ENCODE assay signal across 35 cellular contexts in the genomic region with DNA sequence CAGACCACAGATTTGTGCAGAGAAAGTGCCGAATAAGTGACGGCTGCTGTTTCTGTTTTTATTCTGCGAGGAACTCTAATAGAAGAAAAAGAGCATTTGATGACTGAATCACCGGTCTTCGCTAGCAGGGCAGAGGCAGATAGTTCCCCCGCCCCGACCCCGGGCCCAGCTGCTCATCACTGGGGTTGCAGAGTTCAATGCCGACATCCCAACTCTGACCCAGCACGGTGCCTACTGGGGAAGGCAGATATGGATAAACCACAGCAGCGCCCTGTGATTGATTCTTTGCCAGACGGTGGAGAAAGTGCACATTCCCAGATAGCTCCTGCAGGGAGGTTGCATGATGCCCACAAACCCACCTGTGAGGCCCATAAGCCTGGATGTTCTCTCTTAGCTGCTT.
"Had no signal": no experiment of that assay in that cellular context is flagged by ENCODE, and none has a peak within 500 bp of the region (broad histone marks: within the 10 kb centered on the region; RNA-seq: fewer than 3 reads in every experiment).

No MANE protein-coding gene starts in this region.

- H3K4me3 ChIP-seq: MG63 had no signal

- DNase-seq: Karpas-422, Kasumi-1, MG63, MM.1S, MV-4-11, NCI-H1048, NCI-H1092, NCI-H1092 treated with DMSO at 0.1 percent for 48 hours, NCI-H1105, NCI-H1105 treated with DMSO at 0.1 percent for 48 hours, NCI-H1417, NCI-H1417 treated with DMSO at 0.1 percent for 48 hours, NCI-H1436, NCI-H1436 treated with DMSO at 0.1 percent for 48 hours, NCI-H146, NCI-H1694, NCI-H1694 treated with DMSO at 0.1 percent for 48 hours, NCI-H187, NCI-H187 treated with DMSO at 0.1 percent for 48 hours, NCI-H1930, NCI-H2029, NCI-H2029 treated with DMSO at 0.1 percent for 48 hours, NCI-H2081, NCI-H2081 treated with DMSO at 0.1 percent for 48 hours, NCI-H2107, NCI-H2171, NCI-H2171 treated with DMSO at 0.1 percent for 48 hours, NCI-H2227 treated with DMSO at 0.1 percent for 48 hours, NCI-H226, NCI-H345, NCI-H446, NCI-H446 treated with DMSO at 0.1 percent for 48 hours, NCI-H510A, NCI-H510A treated with DMSO at 0.1 percent for 48 hours, NCI-H524 had no signal

- H3K9me3 ChIP-seq: MG63 had no signal

- H3K27me3 ChIP-seq: MG63 had no signal

- H3K36me3 ChIP-seq: MG63 had no signal
